ENCODE assay signal across 33 cellular contexts in the genomic region with DNA sequence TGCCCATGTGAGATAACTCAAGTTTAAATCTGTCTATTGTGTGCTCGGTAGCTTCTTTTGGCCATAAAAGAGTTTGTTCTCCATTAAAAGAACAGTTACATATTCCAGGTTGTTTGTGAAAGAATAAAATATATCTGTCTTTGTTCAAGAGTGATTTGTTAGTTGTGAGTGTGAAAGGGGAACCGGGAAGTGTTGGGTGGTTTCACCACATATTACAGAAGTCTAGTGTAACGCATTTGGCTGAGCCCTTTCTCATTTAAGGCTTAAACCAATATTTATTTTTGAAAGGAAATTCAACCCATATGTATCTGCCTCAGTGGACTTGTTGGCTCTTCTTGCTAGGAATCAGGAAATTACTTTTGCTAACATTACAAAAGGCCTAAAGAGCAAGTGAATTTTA. TPM values are rescaled to one million over a fixed set of nuclear protein-coding genes. Genes with fewer than 3 reads are reported as not detected.
"Had no signal": no experiment of that assay in that cellular context is flagged by ENCODE, and none has a peak within 500 bp of the region (broad histone marks: within the 10 kb centered on the region; RNA-seq: fewer than 3 reads in every experiment).

No MANE protein-coding gene starts in this region.

- H3K27ac Mint-ChIP-seq: endodermal cell; mesothelial cell of epicardium; naive B cell; natural killer cell treated with Interleukin-12 subunit alpha and Interleukin-12 subunit beta and Interleukin-15 and Interleukin-18, amount 100 ng/mL, for 72 hours; stimulated activated naive CD8-positive, alpha-beta T cell treated with anti-CD3 and anti-CD28 coated beads, Interleukin-15, amount 100 ng/mL, for 72 hours had no signal

- H3K4me1 ChIP-seq: foreskin keratinocyte, gastroesophageal sphincter, heart left ventricle, left lung, parathyroid adenoma, prostate gland, right atrium auricular region, suprapubic skin, transverse colon, upper lobe of right lung, uterus had no signal

- H3K9me3 ChIP-seq: gastroesophageal sphincter, heart left ventricle, left lung, mucosa of descending colon, prostate gland, right atrium auricular region, suprapubic skin, transverse colon, upper lobe of right lung, uterus had no signal

- H2AFZ ChIP-seq: parathyroid adenoma had no signal

- H3K9ac ChIP-seq: parathyroid adenoma had no signal

- H3K36me3 Mint-ChIP-seq: mesothelial cell of epicardium; natural killer cell treated with Interleukin-12 subunit alpha and Interleukin-12 subunit beta and Interleukin-15 and Interleukin-18, amount 100 ng/mL, for 72 hours had no signal

- H3K4me2 ChIP-seq: smooth muscle cell had no signal

- H3K27ac ChIP-seq: dorsolateral prefrontal cortex, epithelial cell of prostate, foreskin keratinocyte, gastroesophageal sphincter, heart left ventricle, left lung, parathyroid adenoma, prostate gland, right atrium auricular region, suprapubic skin, transverse colon, upper lobe of right lung, uterus had no signal

- DNase-seq: dorsolateral prefrontal cortex; effector CD8-positive, alpha-beta T cell; endodermal cell; foreskin keratinocyte; heart left ventricle; hippocampal formation; left cardiac atrium; left lung; mesenchymal stem cell; mucosa of descending colon; naive B cell; stimulated activated CD4-positive, alpha-beta T cell treated with anti-CD3 and anti-CD28 coated beads, Interleukin-12 subunit alpha, Interleukin-12 subunit beta, amount 100 ng/mL, for 4 hours; stimulated activated CD4-positive, alpha-beta T cell treated with anti-CD3 and anti-CD28 coated beads, Interleukin-1b, Interleukin-23, amount 100 ng/mL, for 48 hours; stimulated activated CD4-positive, alpha-beta T cell treated with anti-CD3 and anti-CD28 coated beads, Interleukin-4, amount 100 ng/mL, for 1 hour; stimulated activated CD8-positive, alpha-beta memory T cell treated with anti-CD3 and anti-CD28 coated beads, Interleukin-4, amount 100 ng/mL, for 48 hours; stimulated activated naive CD4-positive, alpha-beta T cell; stimulated activated naive CD8-positive, alpha-beta T cell treated with anti-CD3 and anti-CD28 coated beads, Interleukin-15, amount 100 ng/mL, for 72 hours; transverse colon; upper lobe of right lung; uterus had no signal

- FAIRE-seq: islet of Langerhans had no signal

- H3K27me3 Mint-ChIP-seq: natural killer cell treated with Interleukin-12 subunit alpha and Interleukin-12 subunit beta and Interleukin-15 and Interleukin-18, amount 100 ng/mL, for 72 hours; stimulated activated naive CD8-positive, alpha-beta T cell treated with anti-CD3 and anti-CD28 coated beads, Interleukin-15, amount 100 ng/mL, for 72 hours had no signal

- H3K4me3 Mint-ChIP-seq: endodermal cell; mesothelial cell of epicardium; naive B cell; natural killer cell treated with Interleukin-12 subunit alpha and Interleukin-12 subunit beta and Interleukin-15 and Interleukin-18, amount 100 ng/mL, for 72 hours; neural crest cell; stimulated activated naive CD8-positive, alpha-beta T cell treated with anti-CD3 and anti-CD28 coated beads, Interleukin-15, amount 100 ng/mL, for 72 hours had no signal

- H3K36me3 ChIP-seq: gastroesophageal sphincter, heart left ventricle, left lung, prostate gland, right atrium auricular region, suprapubic skin, transverse colon, upper lobe of right lung, uterus had no signal

- H3K4me3 ChIP-seq: dorsolateral prefrontal cortex, gastroesophageal sphincter, heart left ventricle, left lung, mucosa of descending colon, prostate gland, right atrium auricular region, smooth muscle cell, suprapubic skin, transverse colon, upper lobe of right lung, uterus had no signal

- H3K79me2 ChIP-seq: parathyroid adenoma had no signal

- H3K4me1 Mint-ChIP-seq: mesothelial cell of epicardium; naive B cell; stimulated activated naive CD8-positive, alpha-beta T cell treated with anti-CD3 and anti-CD28 coated beads, Interleukin-15, amount 100 ng/mL, for 72 hours had no signal

- H3K27me3 ChIP-seq: foreskin keratinocyte, gastroesophageal sphincter, left lung, right atrium auricular region, suprapubic skin, transverse colon, upper lobe of right lung, uterus had no signal

- ATAC-seq: esophagus mucosa; foreskin keratinocyte; gastroesophageal sphincter; heart left ventricle; left cardiac atrium; left lung; mucosa of descending colon; natural killer cell treated with Interleukin-12 subunit alpha and Interleukin-12 subunit beta and Interleukin-15 and Interleukin-18, amount 100 ng/mL, for 72 hours; sciatic nerve; stimulated activated naive CD8-positive, alpha-beta T cell treated with anti-CD3 and anti-CD28 coated beads, Interleukin-15, amount 100 ng/mL, for 72 hours; upper lobe of right lung had no signal

RNA-seq across cellular contexts. Expression of gene DMRTA1, which starts 54.1 kb away (rescaled TPM):
- total RNA-seq: natural killer cell treated with Interleukin-12 subunit alpha and Interleukin-12 subunit beta and Interleukin-15 and Interleukin-18, amount 100 ng/mL, for 72 hours had no signal
